In the genomic region with DNA sequence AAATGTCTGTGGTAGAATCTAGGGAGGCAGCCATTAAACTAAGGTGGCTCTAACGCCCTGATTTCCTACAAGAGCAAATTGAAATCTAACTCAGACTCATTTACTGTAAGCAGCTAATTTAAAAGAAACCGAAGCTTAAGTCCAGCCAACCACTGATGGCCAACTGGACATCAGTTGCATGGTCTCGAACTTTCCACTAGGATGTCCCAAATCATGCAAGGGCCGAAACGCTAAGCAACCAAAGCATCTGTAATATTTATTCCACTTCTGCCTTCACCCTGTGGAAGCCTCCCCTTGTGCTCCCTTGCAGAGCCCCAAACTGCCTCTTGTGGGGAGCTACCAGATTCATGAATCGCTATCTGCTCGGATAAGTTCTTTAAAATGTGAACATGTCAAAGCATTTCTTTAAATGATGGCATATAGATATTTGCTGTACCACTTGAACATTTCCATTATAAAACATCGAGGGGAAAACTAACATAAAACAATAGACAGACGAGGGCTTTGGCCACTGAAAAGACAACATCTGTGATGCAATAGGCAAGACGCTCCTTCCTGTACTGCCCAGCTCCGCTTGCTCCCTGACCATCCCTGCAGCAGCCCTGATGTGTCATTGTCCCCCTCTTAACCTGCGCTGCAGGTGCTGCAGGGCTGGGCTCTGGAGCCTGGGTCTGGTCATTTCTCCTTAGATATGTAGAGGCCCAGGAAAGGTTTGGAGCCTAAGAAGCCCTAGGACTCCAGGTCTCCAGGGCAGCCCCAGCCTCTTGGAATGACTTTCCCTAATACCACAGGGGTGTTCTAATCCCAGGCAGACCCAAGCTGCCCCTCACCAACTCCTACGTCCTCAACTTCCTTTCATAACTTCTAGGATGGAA, we compare ENCODE assay signal across 1 cellular context.
TF ChIP-seq lines count a peak whose summit lies in the region.

No MANE protein-coding gene starts in this region.

TF ChIP-seq in K562, 482 proteins besides CTCF, POLR2A, EP300 and RAD21:
- TF ChIP-seq SOX6 (IDR thresholded peaks at IDR 0.05) (no peak), TAF15 (IDR thresholded peaks at IDR 0.05; ENCODE audit: low read depth, low read length) (no peak), ZNF280A (IDR thresholded peaks at IDR 0.05; ENCODE audit: low read depth, partially characterized antibody) (no peak), YY1 (IDR thresholded peaks at IDR 0.05; ENCODE audit: borderline replicate concordance in 1 of 3, control insufficient read depth in 1 of 3, extremely low read depth in 1 of 3, insufficient read depth in 3 of 3, insufficient read length in 1 of 3, insufficient replicate concordance in 2 of 3, low read depth in 1 of 3, low read length in 2 of 3) (no peak), PRDM10 (IDR thresholded peaks at IDR 0.05; ENCODE audit: partially characterized antibody) (no peak), RBM14 (IDR thresholded peaks at IDR 0.05; ENCODE audit: borderline replicate concordance, insufficient read depth, low read depth, low read length) (no peak), MEIS2 (IDR thresholded peaks at IDR 0.05; ENCODE audit: partially characterized antibody) (no peak), ZNF12 (CRISPR knock-in tag; IDR thresholded peaks at IDR 0.05) (no peak), ATF3 (IDR thresholded peaks at IDR 0.05) (peak; percentile 44; the same call in 1 of the 2 replicates), ATF3 (CRISPR knock-in tag; conservative IDR thresholded peaks at IDR 0.05) (no peak), ZNF592 (IDR thresholded peaks at IDR 0.05) (no peak), CEBPB (tag; IDR thresholded peaks at IDR 0.05) (peak; percentile 63), CEBPG (CRISPR knock-in tag; IDR thresholded peaks at IDR 0.05) (no peak), CEBPG (tag; conservative IDR thresholded peaks at IDR 0.05 in 1 of 2, IDR thresholded peaks at IDR 0.05 in 1 of 2) (peak; percentile 50 to 73; a peak in 3 of 4 replicates), GABPB2 (CRISPR knock-in tag; conservative IDR thresholded peaks at IDR 0.05) (no peak), TGIF2 (CRISPR knock-in tag; IDR thresholded peaks at IDR 0.05) (no peak), MLX (CRISPR knock-in tag; conservative IDR thresholded peaks at IDR 0.05) (no peak), STAT5A (IDR thresholded peaks at IDR 0.05; ENCODE audit: borderline replicate concordance, low read length) (no peak), LCOR (CRISPR knock-in tag; IDR thresholded peaks at IDR 0.05) (no peak), STAT5B (CRISPR knock-in tag; IDR thresholded peaks at IDR 0.05) (no peak), PHTF2 (CRISPR knock-in tag; IDR thresholded peaks at IDR 0.05) (no peak)
- TF ChIP-seq, protein P1, sequence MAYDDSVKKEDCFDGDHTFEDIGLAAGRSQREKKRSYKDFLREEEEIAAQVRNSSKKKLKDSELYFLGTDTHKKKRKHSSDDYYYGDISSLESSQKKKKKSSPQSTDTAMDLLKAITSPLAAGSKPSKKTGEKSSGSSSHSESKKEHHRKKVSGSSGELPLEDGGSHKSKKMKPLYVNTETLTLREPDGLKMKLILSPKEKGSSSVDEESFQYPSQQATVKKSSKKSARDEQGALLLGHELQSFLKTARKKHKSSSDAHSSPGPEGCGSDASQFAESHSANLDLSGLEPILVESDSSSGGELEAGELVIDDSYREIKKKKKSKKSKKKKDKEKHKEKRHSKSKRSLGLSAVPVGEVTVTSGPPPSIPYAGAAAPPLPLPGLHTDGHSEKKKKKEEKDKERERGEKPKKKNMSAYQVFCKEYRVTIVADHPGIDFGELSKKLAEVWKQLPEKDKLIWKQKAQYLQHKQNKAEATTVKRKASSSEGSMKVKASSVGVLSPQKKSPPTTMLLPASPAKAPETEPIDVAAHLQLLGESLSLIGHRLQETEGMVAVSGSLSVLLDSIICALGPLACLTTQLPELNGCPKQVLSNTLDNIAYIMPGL (CRISPR knock-in tag; IDR thresholded peaks at IDR 0.05): no peak
- TF ChIP-seq, protein P2, sequence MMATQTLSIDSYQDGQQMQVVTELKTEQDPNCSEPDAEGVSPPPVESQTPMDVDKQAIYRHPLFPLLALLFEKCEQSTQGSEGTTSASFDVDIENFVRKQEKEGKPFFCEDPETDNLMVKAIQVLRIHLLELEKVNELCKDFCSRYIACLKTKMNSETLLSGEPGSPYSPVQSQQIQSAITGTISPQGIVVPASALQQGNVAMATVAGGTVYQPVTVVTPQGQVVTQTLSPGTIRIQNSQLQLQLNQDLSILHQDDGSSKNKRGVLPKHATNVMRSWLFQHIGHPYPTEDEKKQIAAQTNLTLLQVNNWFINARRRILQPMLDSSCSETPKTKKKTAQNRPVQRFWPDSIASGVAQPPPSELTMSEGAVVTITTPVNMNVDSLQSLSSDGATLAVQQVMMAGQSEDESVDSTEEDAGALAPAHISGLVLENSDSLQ (IDR thresholded peaks at IDR 0.05): no peak
- TF ChIP-seq, protein P3, sequence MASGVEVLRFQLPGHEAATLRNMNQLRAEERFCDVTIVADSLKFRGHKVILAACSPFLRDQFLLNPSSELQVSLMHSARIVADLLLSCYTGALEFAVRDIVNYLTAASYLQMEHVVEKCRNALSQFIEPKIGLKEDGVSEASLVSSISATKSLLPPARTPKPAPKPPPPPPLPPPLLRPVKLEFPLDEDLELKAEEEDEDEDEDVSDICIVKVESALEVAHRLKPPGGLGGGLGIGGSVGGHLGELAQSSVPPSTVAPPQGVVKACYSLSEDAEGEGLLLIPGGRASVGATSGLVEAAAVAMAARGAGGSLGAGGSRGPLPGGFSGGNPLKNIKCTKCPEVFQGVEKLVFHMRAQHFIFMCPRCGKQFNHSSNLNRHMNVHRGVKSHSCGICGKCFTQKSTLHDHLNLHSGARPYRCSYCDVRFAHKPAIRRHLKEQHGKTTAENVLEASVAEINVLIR (CRISPR knock-in tag; IDR thresholded peaks at IDR 0.05): no peak
